2 cellular contexts compared by ENCODE assay signal in genomic region chr1:193313354-193314140, GRCh38.
TF ChIP-seq lines count a peak whose summit lies in the region.

No MANE protein-coding gene starts in this region.

TF ChIP-seq in IMR-90, 13 proteins besides CTCF, POLR2A, EP300 and RAD21:
- TF ChIP-seq RCOR1 (IDR thresholded peaks at IDR 0.05; ENCODE audit: insufficient replicate concordance, low read length): no peak
- no peak for TF ChIP-seq ELK1 (IDR thresholded peaks at IDR 0.05; ENCODE audit: borderline replicate concordance, low read depth, low read length)
- TF ChIP-seq RFX5 (IDR thresholded peaks at IDR 0.05; ENCODE audit: low read depth, low read length): no peak
- no peak for TF ChIP-seq USF2 (IDR thresholded peaks at IDR 0.05; ENCODE audit: low read depth, low read length)
- no peak for TF ChIP-seq SMC3 (IDR thresholded peaks at IDR 0.05; ENCODE audit: low read depth, low read length)
- no peak for TF ChIP-seq NFE2L2 (IDR thresholded peaks at IDR 0.05; ENCODE audit: low read depth, low read length)
- no peak for TF ChIP-seq BHLHE40 (IDR thresholded peaks at IDR 0.05; ENCODE audit: low read depth, low read length)
- no peak for TF ChIP-seq MXI1 (IDR thresholded peaks at IDR 0.05; ENCODE audit: borderline replicate concordance, low read depth, low read length)
- no peak for TF ChIP-seq MAZ (IDR thresholded peaks at IDR 0.05; ENCODE audit: borderline replicate concordance, low read depth, low read length)
- no peak for TF ChIP-seq FOS (IDR thresholded peaks at IDR 0.05; ENCODE audit: low read depth, low read length)
TF ChIP-seq in IMR-90: peak in this region for 0.

TF ChIP-seq in K562, 482 proteins besides CTCF, POLR2A, EP300 and RAD21:
- TF ChIP-seq, protein P1, sequence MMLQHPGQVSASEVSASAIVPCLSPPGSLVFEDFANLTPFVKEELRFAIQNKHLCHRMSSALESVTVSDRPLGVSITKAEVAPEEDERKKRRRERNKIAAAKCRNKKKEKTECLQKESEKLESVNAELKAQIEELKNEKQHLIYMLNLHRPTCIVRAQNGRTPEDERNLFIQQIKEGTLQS (IDR thresholded peaks at IDR 0.05): no peak
- TF ChIP-seq, protein P1 (CRISPR knock-in tag; conservative IDR thresholded peaks at IDR 0.05): no peak
- TF ChIP-seq ZNF318 (IDR thresholded peaks at IDR 0.05; ENCODE audit: borderline replicate concordance in 1 of 2, low read depth in 1 of 2) (no peak), COPS2 (conservative IDR thresholded peaks at IDR 0.05) (no peak), KLF1 (tag; IDR thresholded peaks at IDR 0.05) (no peak), MCM7 (IDR thresholded peaks at IDR 0.05) (no peak), ZNF449 (CRISPR knock-in tag; IDR thresholded peaks at IDR 0.05) (no peak), ZNF324 (CRISPR knock-in tag; IDR thresholded peaks at IDR 0.05) (no peak), ETV6 (IDR thresholded peaks at IDR 0.05; ENCODE audit: borderline replicate concordance in 1 of 2, low read depth in 2 of 2, low read length in 1 of 2) (no peak), ETV6 (CRISPR knock-in tag; IDR thresholded peaks at IDR 0.05; ENCODE audit: borderline replicate concordance) (no peak), TEAD4 (IDR thresholded peaks at IDR 0.05; ENCODE audit: low read length) (no peak), TEAD4 (CRISPR knock-in tag; IDR thresholded peaks at IDR 0.05; ENCODE audit: borderline replicate concordance) (no peak), RREB1 (CRISPR knock-in tag; IDR thresholded peaks at IDR 0.05) (no peak), ZFPM2 (CRISPR knock-in tag; IDR thresholded peaks at IDR 0.05) (no peak), FOXK2 (conservative IDR thresholded peaks at IDR 0.05 in 1 of 2, IDR thresholded peaks at IDR 0.05 in 1 of 2; ENCODE audit: low read depth in 2 of 2) (no peak), ZNF121 (CRISPR knock-in tag; conservative IDR thresholded peaks at IDR 0.05) (no peak)
- TF ChIP-seq, protein P2, sequence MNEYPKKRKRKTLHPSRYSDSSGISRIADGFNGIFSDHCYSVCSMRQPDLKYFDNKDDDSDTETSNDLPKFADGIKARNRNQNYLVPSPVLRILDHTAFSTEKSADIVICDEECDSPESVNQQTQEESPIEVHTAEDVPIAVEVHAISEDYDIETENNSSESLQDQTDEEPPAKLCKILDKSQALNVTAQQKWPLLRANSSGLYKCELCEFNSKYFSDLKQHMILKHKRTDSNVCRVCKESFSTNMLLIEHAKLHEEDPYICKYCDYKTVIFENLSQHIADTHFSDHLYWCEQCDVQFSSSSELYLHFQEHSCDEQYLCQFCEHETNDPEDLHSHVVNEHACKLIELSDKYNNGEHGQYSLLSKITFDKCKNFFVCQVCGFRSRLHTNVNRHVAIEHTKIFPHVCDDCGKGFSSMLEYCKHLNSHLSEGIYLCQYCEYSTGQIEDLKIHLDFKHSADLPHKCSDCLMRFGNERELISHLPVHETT (CRISPR knock-in tag; conservative IDR thresholded peaks at IDR 0.05 in 1 of 2, IDR thresholded peaks at IDR 0.05 in 1 of 2): no peak
